In genomic region chr16:89922477-89922883, GRCh38 we compare ENCODE assay signal across 1 cellular context.
TF ChIP-seq lines count a peak whose summit lies in the region.

No MANE protein-coding gene starts in this region.

TF ChIP-seq in HepG2, 621 proteins besides CTCF, POLR2A, EP300 and RAD21 (continued from another document and continues in another):
- TF ChIP-seq ZNF33A (CRISPR knock-in tag; IDR thresholded peaks at IDR 0.05; ENCODE audit: borderline replicate concordance) (no peak), IKZF4 (CRISPR knock-in tag; IDR thresholded peaks at IDR 0.05; ENCODE audit: borderline replicate concordance, low read depth, not compliant biosample characterization) (no peak), KLF6 (CRISPR knock-in tag; IDR thresholded peaks at IDR 0.05) (peak; percentile 9; the same call in 1 of the 2 replicates), ETS1 (CRISPR knock-in tag; IDR thresholded peaks at IDR 0.05) (peak; percentile 78; the same call in 1 of the 2 replicates), MBNL3 (CRISPR knock-in tag; conservative IDR thresholded peaks at IDR 0.05) (no peak), HOXA7 (CRISPR knock-in tag; IDR thresholded peaks at IDR 0.05) (no peak), SIX1 (CRISPR knock-in tag; IDR thresholded peaks at IDR 0.05; ENCODE audit: borderline replicate concordance) (no peak), RBM22 (optimal IDR thresholded peaks at IDR 0.05; ENCODE audit: low read length) (no peak), EED (CRISPR knock-in tag; IDR thresholded peaks at IDR 0.05) (no peak; the same call in 1 of the 2 replicates), ZNF629 (CRISPR knock-in tag; conservative IDR thresholded peaks at IDR 0.05) (no peak), MTA1 (CRISPR knock-in tag; IDR thresholded peaks at IDR 0.05; ENCODE audit: borderline replicate concordance) (peak; percentile 39; the same call in 1 of the 2 replicates), HDAC6 (IDR thresholded peaks at IDR 0.05; ENCODE audit: low read depth, low read length) (no peak), POLR2G (IDR thresholded peaks at IDR 0.05; ENCODE audit: low read depth, low read length) (no peak), MZF1 (CRISPR knock-in tag; IDR thresholded peaks at IDR 0.05; ENCODE audit: borderline replicate concordance) (0 out of 2 replicates have a peak, but pooled peaks have one; percentile 67), ZXDC (CRISPR knock-in tag; IDR thresholded peaks at IDR 0.05) (no peak), GATAD2A (CRISPR knock-in tag; IDR thresholded peaks at IDR 0.05) (0 out of 2 replicates have a peak, but pooled peaks have one; percentile 33), JUN (CRISPR knock-in tag; IDR thresholded peaks at IDR 0.05) (0 out of 2 replicates have a peak, but pooled peaks have one; percentile 60), DMTF1 (CRISPR knock-in tag; IDR thresholded peaks at IDR 0.05) (no peak), ISL2 (CRISPR knock-in tag; IDR thresholded peaks at IDR 0.05) (no peak), ZNF674 (CRISPR knock-in tag; IDR thresholded peaks at IDR 0.05; ENCODE audit: low read depth) (no peak), CEBPZ (IDR thresholded peaks at IDR 0.05; ENCODE audit: low read length) (no peak), MLXIP (CRISPR knock-in tag; IDR thresholded peaks at IDR 0.05; ENCODE audit: borderline replicate concordance) (peak; percentile 74; the same call in 1 of the 2 replicates), ZNF407 (CRISPR knock-in tag; IDR thresholded peaks at IDR 0.05; ENCODE audit: not compliant biosample characterization) (no peak), SP2 (CRISPR knock-in tag; IDR thresholded peaks at IDR 0.05) (peak; percentile 58; the same call in 1 of the 2 replicates), ZNF280B (CRISPR knock-in tag; IDR thresholded peaks at IDR 0.05; ENCODE audit: borderline replicate concordance) (no peak), ZFP1 (CRISPR knock-in tag; IDR thresholded peaks at IDR 0.05) (peak; percentile 24; the same call in 1 of the 2 replicates), PLSCR1 (CRISPR knock-in tag; IDR thresholded peaks at IDR 0.05; ENCODE audit: borderline replicate concordance) (no peak), ZNF678 (CRISPR knock-in tag; IDR thresholded peaks at IDR 0.05) (no peak), NFE2L2 (IDR thresholded peaks at IDR 0.05; ENCODE audit: low read length) (no peak), HOXD1 (CRISPR knock-in tag; IDR thresholded peaks at IDR 0.05) (peak; percentile 78; the same call in 1 of the 2 replicates), ZNF841 (CRISPR knock-in tag; IDR thresholded peaks at IDR 0.05; ENCODE audit: borderline replicate concordance) (no peak), ZSCAN25 (CRISPR knock-in tag; IDR thresholded peaks at IDR 0.05) (no peak; the same call in 1 of the 2 replicates), CREB1 (IDR thresholded peaks at IDR 0.05) (no peak), CREB1 (CRISPR knock-in tag; IDR thresholded peaks at IDR 0.05) (no peak), ZNF776 (CRISPR knock-in tag; IDR thresholded peaks at IDR 0.05) (no peak; the same call in 1 of the 2 replicates)
